1 cellular context compared by ENCODE assay signal in the genomic region with DNA sequence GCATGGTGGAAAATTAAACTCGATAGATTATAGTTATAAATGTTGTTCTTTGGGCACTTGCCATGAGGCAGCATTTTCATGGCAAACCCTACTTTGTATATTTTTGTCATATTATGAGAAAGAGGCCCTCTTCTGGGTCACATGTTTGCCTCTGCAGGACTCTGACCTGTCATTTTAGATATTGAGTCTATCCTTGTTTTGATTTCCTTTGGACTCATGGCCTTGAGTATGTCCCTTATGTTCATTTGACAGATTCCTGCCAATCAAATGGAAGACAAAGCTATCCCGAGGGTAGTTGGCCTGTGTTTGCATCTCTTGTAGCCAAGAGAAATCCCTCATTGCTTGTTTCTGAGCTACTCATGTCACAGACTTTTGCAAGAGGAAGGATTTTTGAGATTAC.
TF ChIP-seq lines count a peak whose summit lies in the region.

No MANE protein-coding gene starts in this region.

TF ChIP-seq in HepG2, 621 proteins besides CTCF, POLR2A, EP300 and RAD21 (continued from another document):
- TF ChIP-seq, protein P1, sequence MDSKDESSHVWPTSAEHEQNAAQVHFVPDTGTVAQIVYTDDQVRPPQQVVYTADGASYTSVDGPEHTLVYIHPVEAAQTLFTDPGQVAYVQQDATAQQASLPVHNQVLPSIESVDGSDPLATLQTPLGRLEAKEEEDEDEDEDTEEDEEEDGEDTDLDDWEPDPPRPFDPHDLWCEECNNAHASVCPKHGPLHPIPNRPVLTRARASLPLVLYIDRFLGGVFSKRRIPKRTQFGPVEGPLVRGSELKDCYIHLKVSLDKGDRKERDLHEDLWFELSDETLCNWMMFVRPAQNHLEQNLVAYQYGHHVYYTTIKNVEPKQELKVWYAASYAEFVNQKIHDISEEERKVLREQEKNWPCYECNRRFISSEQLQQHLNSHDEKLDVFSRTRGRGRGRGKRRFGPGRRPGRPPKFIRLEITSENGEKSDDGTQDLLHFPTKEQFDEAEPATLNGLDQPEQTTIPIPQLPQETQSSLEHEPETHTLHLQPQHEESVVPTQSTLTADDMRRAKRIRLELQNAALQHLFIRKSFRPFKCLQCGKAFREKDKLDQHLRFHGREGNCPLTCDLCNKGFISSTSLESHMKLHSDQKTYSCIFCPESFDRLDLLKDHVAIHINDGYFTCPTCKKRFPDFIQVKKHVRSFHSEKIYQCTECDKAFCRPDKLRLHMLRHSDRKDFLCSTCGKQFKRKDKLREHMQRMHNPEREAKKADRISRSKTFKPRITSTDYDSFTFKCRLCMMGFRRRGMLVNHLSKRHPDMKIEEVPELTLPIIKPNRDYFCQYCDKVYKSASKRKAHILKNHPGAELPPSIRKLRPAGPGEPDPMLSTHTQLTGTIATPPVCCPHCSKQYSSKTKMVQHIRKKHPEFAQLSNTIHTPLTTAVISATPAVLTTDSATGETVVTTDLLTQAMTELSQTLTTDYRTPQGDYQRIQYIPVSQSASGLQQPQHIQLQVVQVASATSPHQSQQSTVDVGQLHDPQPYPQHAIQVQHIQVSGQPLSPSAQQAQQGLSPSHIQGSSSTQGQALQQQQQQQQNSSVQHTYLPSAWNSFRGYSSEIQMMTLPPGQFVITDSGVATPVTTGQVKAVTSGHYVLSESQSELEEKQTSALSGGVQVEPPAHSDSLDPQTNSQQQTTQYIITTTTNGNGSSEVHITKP (CRISPR knock-in tag; IDR thresholded peaks at IDR 0.05; ENCODE audit: low read depth): no peak
- TF ChIP-seq RFX1 (IDR thresholded peaks at IDR 0.05) (no peak), GABPA (IDR thresholded peaks at IDR 0.05; ENCODE audit: low read depth, low read length) (no peak), GABPA (CRISPR knock-in tag; IDR thresholded peaks at IDR 0.05; ENCODE audit: low read depth) (no peak), MEF2D (CRISPR knock-in tag; IDR thresholded peaks at IDR 0.05) (no peak), NFYC (CRISPR knock-in tag; IDR thresholded peaks at IDR 0.05) (0 out of 2 replicates have a peak, but pooled peaks have one; percentile 39), SIN3A (IDR thresholded peaks at IDR 0.05; ENCODE audit: borderline replicate concordance, low read depth, low read length) (no peak), HOXA5 (CRISPR knock-in tag; IDR thresholded peaks at IDR 0.05) (no peak), KLF13 (CRISPR knock-in tag; IDR thresholded peaks at IDR 0.05) (no peak), TFE3 (CRISPR knock-in tag; IDR thresholded peaks at IDR 0.05) (peak; percentile 48; the same call in 1 of the 2 replicates), HOXA9 (CRISPR knock-in tag; IDR thresholded peaks at IDR 0.05; ENCODE audit: borderline replicate concordance) (no peak), PBX2 (CRISPR knock-in tag; IDR thresholded peaks at IDR 0.05) (peak; percentile 77), ZMYM4 (CRISPR knock-in tag; IDR thresholded peaks at IDR 0.05) (peak; percentile 66), EHMT2 (IDR thresholded peaks at IDR 0.05; ENCODE audit: borderline replicate concordance, low read depth, low read length) (0 out of 2 replicates have a peak, but pooled peaks have one; percentile 62), HMG20B (CRISPR knock-in tag; conservative IDR thresholded peaks at IDR 0.05) (no peak), ZNF841 (CRISPR knock-in tag; IDR thresholded peaks at IDR 0.05; ENCODE audit: borderline replicate concordance) (no peak), HNF4A (CRISPR knock-in tag; IDR thresholded peaks at IDR 0.05) (peak; percentile 58), ZC3H13 (CRISPR knock-in tag; IDR thresholded peaks at IDR 0.05) (no peak), CBX1 (IDR thresholded peaks at IDR 0.05; ENCODE audit: low read depth) (no peak), NCOR1 (IDR thresholded peaks at IDR 0.05; ENCODE audit: borderline replicate concordance, low read length) (0 out of 2 replicates have a peak, but pooled peaks have one; percentile 21), HOMEZ (CRISPR knock-in tag; IDR thresholded peaks at IDR 0.05; ENCODE audit: low read depth) (peak; percentile 83; the same call in 1 of the 2 replicates), HOXA7 (CRISPR knock-in tag; IDR thresholded peaks at IDR 0.05) (no peak), HNF4G (IDR thresholded peaks at IDR 0.05; ENCODE audit: borderline replicate concordance, low read depth, low read length) (0 out of 2 replicates have a peak, but pooled peaks have one; percentile 11), HNF4G (CRISPR knock-in tag; IDR thresholded peaks at IDR 0.05; ENCODE audit: borderline replicate concordance, low read depth) (no peak), MAZ (IDR thresholded peaks at IDR 0.05; ENCODE audit: borderline replicate concordance, low read depth, low read length) (no peak), MAZ (CRISPR knock-in tag; IDR thresholded peaks at IDR 0.05; ENCODE audit: low read depth) (no peak), RNF219 (CRISPR knock-in tag; IDR thresholded peaks at IDR 0.05) (no peak), DNMT1 (CRISPR knock-in tag; IDR thresholded peaks at IDR 0.05) (no peak)
- TF ChIP-seq, protein P2, sequence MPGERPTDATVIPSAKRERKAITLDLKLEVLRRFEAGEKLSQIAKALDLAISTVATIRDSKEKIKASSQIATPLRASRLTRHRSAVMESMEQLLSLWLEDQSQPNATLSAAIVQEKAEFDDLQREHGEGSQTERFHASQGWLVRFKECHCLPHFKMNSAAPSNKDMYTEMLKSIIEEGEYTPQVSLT (CRISPR knock-in tag; IDR thresholded peaks at IDR 0.05; ENCODE audit: borderline replicate concordance, low read depth): no peak
- TF ChIP-seq, protein P3, sequence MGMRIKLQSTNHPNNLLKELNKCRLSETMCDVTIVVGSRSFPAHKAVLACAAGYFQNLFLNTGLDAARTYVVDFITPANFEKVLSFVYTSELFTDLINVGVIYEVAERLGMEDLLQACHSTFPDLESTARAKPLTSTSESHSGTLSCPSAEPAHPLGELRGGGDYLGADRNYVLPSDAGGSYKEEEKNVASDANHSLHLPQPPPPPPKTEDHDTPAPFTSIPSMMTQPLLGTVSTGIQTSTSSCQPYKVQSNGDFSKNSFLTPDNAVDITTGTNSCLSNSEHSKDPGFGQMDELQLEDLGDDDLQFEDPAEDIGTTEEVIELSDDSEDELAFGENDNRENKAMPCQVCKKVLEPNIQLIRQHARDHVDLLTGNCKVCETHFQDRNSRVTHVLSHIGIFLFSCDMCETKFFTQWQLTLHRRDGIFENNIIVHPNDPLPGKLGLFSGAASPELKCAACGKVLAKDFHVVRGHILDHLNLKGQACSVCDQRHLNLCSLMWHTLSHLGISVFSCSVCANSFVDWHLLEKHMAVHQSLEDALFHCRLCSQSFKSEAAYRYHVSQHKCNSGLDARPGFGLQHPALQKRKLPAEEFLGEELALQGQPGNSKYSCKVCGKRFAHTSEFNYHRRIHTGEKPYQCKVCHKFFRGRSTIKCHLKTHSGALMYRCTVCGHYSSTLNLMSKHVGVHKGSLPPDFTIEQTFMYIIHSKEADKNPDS (CRISPR knock-in tag; IDR thresholded peaks at IDR 0.05): no peak
- TF ChIP-seq, protein P4, sequence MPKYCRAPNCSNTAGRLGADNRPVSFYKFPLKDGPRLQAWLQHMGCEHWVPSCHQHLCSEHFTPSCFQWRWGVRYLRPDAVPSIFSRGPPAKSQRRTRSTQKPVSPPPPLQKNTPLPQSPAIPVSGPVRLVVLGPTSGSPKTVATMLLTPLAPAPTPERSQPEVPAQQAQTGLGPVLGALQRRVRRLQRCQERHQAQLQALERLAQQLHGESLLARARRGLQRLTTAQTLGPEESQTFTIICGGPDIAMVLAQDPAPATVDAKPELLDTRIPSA (CRISPR knock-in tag; IDR thresholded peaks at IDR 0.05; ENCODE audit: borderline replicate concordance): no peak
